Comparison of ENCODE assay signal across 10 cellular contexts in the genomic region with DNA sequence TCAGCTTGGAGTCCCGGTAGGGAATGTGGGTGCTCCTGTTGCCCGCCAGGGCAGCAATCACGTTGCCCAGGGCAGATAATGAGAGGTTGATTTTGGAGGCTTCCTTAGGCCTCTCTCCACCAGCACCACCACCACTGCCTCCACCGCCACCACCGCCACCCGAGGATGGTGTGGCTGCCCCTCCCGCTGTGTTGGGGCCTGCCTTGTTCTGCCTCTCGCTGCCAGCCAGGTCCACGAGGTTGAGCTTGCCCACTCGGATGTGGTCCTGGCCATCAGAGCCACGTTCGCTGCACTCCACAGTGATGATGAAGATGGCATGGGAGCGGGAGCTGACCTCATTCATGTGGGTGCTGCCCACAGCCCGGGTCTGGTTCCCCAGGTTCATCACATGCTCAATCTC. TPM values are rescaled to one million over a fixed set of nuclear protein-coding genes. Genes with fewer than 3 reads are reported as not detected.
A peak's percentile ranks its signal among the peaks of the same experiment; 100 is the strongest.
DNase-seq lines count a peak whose midpoint lies in the region; ATAC-seq and TF ChIP-seq lines count a peak whose summit lies in the region.
"Had no signal": no experiment of that assay in that cellular context is flagged by ENCODE, and none has a peak within 500 bp of the region (broad histone marks: within the 10 kb centered on the region; RNA-seq: fewer than 3 reads in every experiment).

No MANE protein-coding gene starts in this region.

- DNase-seq in activated T-cell treated with anti-CD3 and anti-CD28 coated beads, Interleukin-2, amount 50 U/mL, for 4 hours = no peak
- DNase-seq in activated T-cell treated with anti-CD3 and anti-CD28 coated beads for 4 hours = no peak
- no peak for DNase-seq in activated CD4-positive, alpha-beta memory T cell treated with anti-CD3 and anti-CD28 coated beads for 36 hours
- DNase-seq in smooth muscle cell (lab: John Stamatoyannopoulos, UW; ENCODE audit: unreplicated experiment) = no peak
- DNase-seq in G401 (ENCODE audit: low spot score) = no peak
- DNase-seq in tibial artery = no peak
- DNase-seq in DMS79 treated with DMSO at 0.1 percent for 48 hours (lab: John Stamatoyannopoulos, UW) = no peak
- DNase-seq: KBM-7, stomach had no signal

- WGBS in smooth muscle cell (ENCODE audit: low lambda C conversion rate) = 97% methylated on average over 14 of the region's 14 CpGs

- no peaks in the 10 kb centered on the region for H3K36me3 ChIP-seq in smooth muscle cell (ENCODE audit: low read depth)
- peaks cover 0 to 5% (median 0%) of the 10 kb centered on the region in 3 donors for H3K36me3 ChIP-seq in tibial artery

- CTCF ChIA-PET in activated CD4-positive, alpha-beta memory T cell treated with anti-CD3 and anti-CD28 coated beads for 36 hours (lab: Charles Lee) = interaction anchor here (0.9 to 1.8 kb wide), 3 partner anchors 11 to 374 kb away, joined by 3 to 12 read pairs (median 5); no protein-coding TSS in a partner anchor

- in situ Hi-C loops in G401 (cut with HindIII; ENCODE audit: low sequenced_read_pairs) = no loop called here

- no peak for TF ChIP-seq CTCF in smooth muscle cell (IDR thresholded peaks at IDR 0.05; ENCODE audit: borderline replicate concordance, insufficient read depth, poor library complexity, severe bottlenecking)
- TF ChIP-seq CTCF in tibial artery (IDR thresholded peaks at IDR 0.05) = no peak

- no peak overlapping the region for H3K9ac ChIP-seq in smooth muscle cell (ENCODE audit: low read depth)

- peak overlapping the region; percentile 99 for H3K4me2 ChIP-seq in smooth muscle cell

- H3K79me2 ChIP-seq in smooth muscle cell (ENCODE audit: low read depth) = peaks cover 23% of the 10 kb centered on the region

- no peak overlapping the region for H2AFZ ChIP-seq in smooth muscle cell (ENCODE audit: low read depth)

- no peaks in the 10 kb centered on the region for H3K9me3 Mint-ChIP-seq in activated T-cell treated with anti-CD3 and anti-CD28 coated beads, Interleukin-2, amount 50 U/mL, for 4 hours
- no peaks in the 10 kb centered on the region for H3K9me3 Mint-ChIP-seq in activated CD4-positive, alpha-beta memory T cell treated with anti-CD3 and anti-CD28 coated beads for 36 hours

- peaks cover 8% of the 10 kb centered on the region for H3F3A ChIP-seq in smooth muscle cell (ENCODE audit: low read depth)

- H3K4me3 ChIP-seq in iPS-18c (ENCODE audit: insufficient read depth, low read depth, low read length) (0 out of 2 replicates have a peak overlapping the region, but pooled peaks have one; percentile 16), smooth muscle cell (no peak overlapping the region), tibial artery (no peak overlapping the region)

- peaks cover 9% of the 10 kb centered on the region for H3K4me1 Mint-ChIP-seq in activated T-cell treated with anti-CD3 and anti-CD28 coated beads, Interleukin-2, amount 50 U/mL, for 4 hours (ENCODE audit: low read depth)
- no peaks in the 10 kb centered on the region for H3K4me1 Mint-ChIP-seq in activated CD4-positive, alpha-beta memory T cell treated with anti-CD3 and anti-CD28 coated beads for 36 hours (ENCODE audit: low read depth)

- H3K27ac ChIP-seq in smooth muscle cell (ENCODE audit: low read depth) (no peak overlapping the region), tibial artery (no peak overlapping the region)

- no peak overlapping the region for H3K27ac Mint-ChIP-seq in activated CD4-positive, alpha-beta memory T cell treated with anti-CD3 and anti-CD28 coated beads for 36 hours

- H3K9me3 ChIP-seq in iPS-18c (ENCODE audit: control insufficient read depth, insufficient read depth, low read length) = no peaks in the 10 kb centered on the region
- no peaks in the 10 kb centered on the region for H3K9me3 ChIP-seq in smooth muscle cell (replicated peaks; ENCODE audit: low read depth)
- H3K9me3 ChIP-seq in tibial artery = no peaks in the 10 kb centered on the region
- H3K9me3 ChIP-seq: stomach had no signal

- H3K27me3 Mint-ChIP-seq in activated T-cell treated with anti-CD3 and anti-CD28 coated beads, Interleukin-2, amount 50 U/mL, for 4 hours (ENCODE audit: low read depth) = no peaks in the 10 kb centered on the region
- no peaks in the 10 kb centered on the region for H3K27me3 Mint-ChIP-seq in activated CD4-positive, alpha-beta memory T cell treated with anti-CD3 and anti-CD28 coated beads for 36 hours

- H3K27me3 ChIP-seq in smooth muscle cell (ENCODE audit: low read depth) (no peaks in the 10 kb centered on the region), tibial artery (no peaks in the 10 kb centered on the region)
- H3K27me3 ChIP-seq: stomach had no signal

- peaks cover 11% of the 10 kb centered on the region for H4K20me1 ChIP-seq in smooth muscle cell (ENCODE audit: low read depth)

- no peaks in the 10 kb centered on the region for H3K36me3 Mint-ChIP-seq in activated T-cell treated with anti-CD3 and anti-CD28 coated beads, Interleukin-2, amount 50 U/mL, for 4 hours (ENCODE audit: insufficient read depth)
- no peaks in the 10 kb centered on the region for H3K36me3 Mint-ChIP-seq in activated CD4-positive, alpha-beta memory T cell treated with anti-CD3 and anti-CD28 coated beads for 36 hours

- POLR2A ChIA-PET in activated CD4-positive, alpha-beta memory T cell treated with anti-CD3 and anti-CD28 coated beads for 36 hours (lab: Charles Lee) = no interaction called here

- ATAC-seq in activated T-cell treated with anti-CD3 and anti-CD28 coated beads, Interleukin-2, amount 50 U/mL, for 4 hours = no peak

- peak overlapping the region; percentile 47 for H3K4me3 Mint-ChIP-seq in activated T-cell treated with anti-CD3 and anti-CD28 coated beads, Interleukin-2, amount 50 U/mL, for 4 hours
- peak overlapping the region; percentile 36 for H3K4me3 Mint-ChIP-seq in activated CD4-positive, alpha-beta memory T cell treated with anti-CD3 and anti-CD28 coated beads for 36 hours

- intact Hi-C loops in activated CD4-positive, alpha-beta memory T cell treated with anti-CD3 and anti-CD28 coated beads for 36 hours (cut with micrococcal nuclease) = loop anchor here (10.0 kb wide), 1 partner anchor 106 kb away; a partner anchor contains a TSS
- intact Hi-C loops in tibial artery (cut with DNase I; ENCODE audit: low total_unique reads) = loop anchor here (10.0 kb wide), 1 partner anchor 164 kb away; no protein-coding TSS in a partner anchor

- H3K4me1 ChIP-seq in smooth muscle cell (ENCODE audit: low read depth) = peaks cover 22% of the 10 kb centered on the region
- peaks cover 0 to 32% (median 22%) of the 10 kb centered on the region in 4 donors for H3K4me1 ChIP-seq in tibial artery

RNA-seq across cellular contexts. Expression of a gene that starts 1.3 kb away (rescaled TPM):
- 1 to 10 TPM; 1.1 to 2.2 (median 1.7) TPM for total RNA-seq in activated T-cell treated with anti-CD3 and anti-CD28 coated beads, Interleukin-2, amount 50 U/mL, for 4 hours
- total RNA-seq in activated CD4-positive, alpha-beta memory T cell treated with anti-CD3 and anti-CD28 coated beads for 36 hours = 1 to 10 TPM; 5.3 to 5.4 TPM
- total RNA-seq in smooth muscle cell = 13.0 and 14.7 TPM in 2 replicates
- 18.9 and 21.2 TPM in 2 replicates for polyA plus RNA-seq in smooth muscle cell
- total RNA-seq in G401 (2014; rRNA removed; shearing (Covaris generic)) = 17.6 and 20.6 TPM in 2 replicates

RNA-seq across cellular contexts. Expression of a gene that starts 52.9 kb away (rescaled TPM):
- 100 to 1,000 TPM; 135 to 155 (median 146) TPM for total RNA-seq in activated T-cell treated with anti-CD3 and anti-CD28 coated beads, Interleukin-2, amount 50 U/mL, for 4 hours
- total RNA-seq in activated CD4-positive, alpha-beta memory T cell treated with anti-CD3 and anti-CD28 coated beads for 36 hours = 100 to 1,000 TPM; 110 to 119 TPM
- total RNA-seq in smooth muscle cell = 121 and 149 TPM in 2 replicates
- 101 and 111 TPM in 2 replicates for polyA plus RNA-seq in smooth muscle cell
- 100 and 116 TPM in 2 replicates for total RNA-seq in G401 (2014; rRNA removed; shearing (Covaris generic))
